16 cellular contexts compared by ENCODE assay signal in the genomic region with DNA sequence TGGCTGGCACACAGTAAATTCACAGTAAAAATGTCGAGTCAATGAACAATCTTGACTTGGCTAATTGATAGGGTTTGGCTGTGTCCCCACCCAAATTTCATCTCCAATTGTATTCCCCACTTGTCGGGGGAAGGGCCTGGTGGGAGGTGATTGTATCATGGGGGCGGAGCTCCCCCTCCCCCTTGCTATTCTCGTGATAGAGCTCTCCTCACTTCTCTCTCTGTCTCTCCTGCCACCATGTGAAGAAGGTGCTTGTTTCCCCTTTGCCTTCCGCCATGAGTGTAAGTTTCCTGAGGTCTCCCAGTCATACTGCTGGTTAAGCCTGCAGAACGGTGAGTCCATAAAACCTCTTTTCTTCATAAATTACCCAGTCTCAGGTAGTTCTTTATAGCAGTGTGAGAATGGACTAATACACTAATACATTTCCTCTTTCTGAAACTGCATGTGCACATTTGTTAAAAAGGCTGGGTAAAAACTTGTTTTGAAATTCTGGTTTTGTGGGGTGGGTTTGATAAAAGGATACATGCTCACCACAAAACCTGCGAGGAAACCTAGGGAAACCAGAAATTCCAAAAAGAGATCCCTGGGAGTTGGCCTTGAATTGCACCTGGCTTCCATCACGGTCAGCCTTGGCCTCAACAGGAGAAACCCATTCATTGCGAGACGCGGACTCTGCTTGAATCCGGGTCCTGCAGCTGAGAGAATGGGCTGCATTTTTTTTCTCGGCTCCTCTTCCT. TPM values are rescaled to one million over a fixed set of nuclear protein-coding genes. Genes with fewer than 3 reads are reported as not detected.
A peak's percentile ranks its signal among the peaks of the same experiment; 100 is the strongest.
DNase-seq lines count a peak whose midpoint lies in the region; ATAC-seq and TF ChIP-seq lines count a peak whose summit lies in the region.
"Had no signal": no experiment of that assay in that cellular context is flagged by ENCODE, and none has a peak within 500 bp of the region (broad histone marks: within the 10 kb centered on the region; RNA-seq: fewer than 3 reads in every experiment).

No MANE protein-coding gene starts in this region.

- H2AFZ ChIP-seq in PC-3 (ENCODE audit: low read length), result no peak overlapping the region
- no peak overlapping the region for H2AFZ ChIP-seq in osteoblast (ENCODE audit: low read length)

- CTCF ChIA-PET in PC-3 (lab: Charles Lee), result no interaction called here

- H3K4me2 ChIP-seq in PC-3 (ENCODE audit: low read length) (peak overlapping the region; percentile 68), osteoblast (ENCODE audit: insufficient read depth, low read length) (no peak overlapping the region)

- H3K79me2 ChIP-seq in PC-3 (ENCODE audit: low read length) (no peaks in the 10 kb centered on the region), osteoblast (ENCODE audit: insufficient read depth, low read length) (no peaks in the 10 kb centered on the region)

- no CpG with 5 or more reads among the region's 13 CpGs for WGBS in iPS DF 6.9 (ENCODE audit: insufficient coverage, insufficient read length)
- WGBS in psoas muscle, 3 donors, result 20 to 26% (median 25%) methylated on average over 13 of the region's 13 CpGs

- H3K36me3 ChIP-seq in PC-3 (ENCODE audit: low read depth, low read length) (no peaks in the 10 kb centered on the region), iPS DF 6.9 (ENCODE audit: control insufficient read depth, insufficient read depth, low read length) (no peaks in the 10 kb centered on the region), psoas muscle (ENCODE audit: insufficient read depth in 1 of 2, low read depth in 1 of 2) (no peaks in the 10 kb centered on the region), osteoblast (ENCODE audit: insufficient read depth, low read length) (no peaks in the 10 kb centered on the region)
- H3K36me3 ChIP-seq: ascending aorta, prostate gland had no signal

- ATAC-seq in PC-3, result no peak
- peak in 3 of 4 donors; percentile 1 to 19 (median 17) for ATAC-seq in psoas muscle
- no peak for ATAC-seq in GM21528 (IDR thresholded peaks at IDR 0.05; ENCODE audit: low FRiP score, unreplicated experiment)

- H3K27me3 ChIP-seq in PC-3 (ENCODE audit: low read length) (no peaks in the 10 kb centered on the region), iPS DF 6.9 (ENCODE audit: control insufficient read depth, insufficient read depth, low read length) (no peaks in the 10 kb centered on the region), psoas muscle (ENCODE audit: insufficient read depth in 3 of 3, low read length in 2 of 3) (no peaks in the 10 kb centered on the region), osteoblast (ENCODE audit: insufficient read depth, low read length) (peaks cover 11% of the 10 kb centered on the region)
- H3K27me3 ChIP-seq: ascending aorta, testis had no signal

- DNase-seq in NCI-H82 (lab: John Stamatoyannopoulos, UW) (peak; percentile 24), NCI-H82 treated with DMSO at 0.1 percent for 48 hours (lab: John Stamatoyannopoulos, UW; ENCODE audit: unreplicated experiment) (no peak), PC-3 (no peak), iPS DF 6.9 (ENCODE audit: low read depth, low spot score) (no peak), psoas muscle (no peak), NCI-H1436 treated with DMSO at 0.1 percent for 48 hours (lab: John Stamatoyannopoulos, UW) (no peak), osteoblast (ENCODE audit: insufficient read length, low spot score, missing footprints) (no peak)
- DNase-seq: GF-D8 had no signal

- H3K9me3 ChIP-seq in PC-3 (ENCODE audit: low read length), result no peaks in the 10 kb centered on the region
- no peaks in the 10 kb centered on the region for H3K9me3 ChIP-seq in iPS DF 6.9 (ENCODE audit: control insufficient read depth, insufficient read depth, low read length)
- H3K9me3 ChIP-seq in psoas muscle, result no peaks in the 10 kb centered on the region
- no peaks in the 10 kb centered on the region for H3K9me3 ChIP-seq in osteoblast (ENCODE audit: low read depth, low read length)
- H3K9me3 ChIP-seq: ascending aorta, prostate gland, testis had no signal

- no TSS peak for BruUV-seq in PC-3 (replicated peaks; lab: Mats Ljungman, UMichigan)

- H3K4me1 ChIP-seq in PC-3 (ENCODE audit: insufficient read depth, low read length), result peaks cover 15% of the 10 kb centered on the region
- peaks cover 10% of the 10 kb centered on the region for H3K4me1 ChIP-seq in iPS DF 6.9 (ENCODE audit: control insufficient read depth, insufficient read depth, low read length)
- peaks cover 3% of the 10 kb centered on the region for H3K4me1 ChIP-seq in psoas muscle
- peaks cover 3% of the 10 kb centered on the region for H3K4me1 ChIP-seq in osteoblast (ENCODE audit: insufficient read depth, low read length)
- H3K4me1 ChIP-seq: ascending aorta, prostate gland, testis had no signal

- TF ChIP-seq CTCF in PC-3 (conservative IDR thresholded peaks at IDR 0.05; ENCODE audit: low read depth, low read length), result no peak
- TF ChIP-seq CTCF in psoas muscle (IDR thresholded peaks at IDR 0.05), result no peak
- TF ChIP-seq CTCF in osteoblast (IDR thresholded peaks at IDR 0.05; ENCODE audit: extremely low read depth, low read depth, low read length), result no peak

- no peaks in the 10 kb centered on the region for H3F3A ChIP-seq in PC-3 (ENCODE audit: low read length, unreplicated experiment)

- intact Hi-C loops in PC-3 (cut with micrococcal nuclease), result loop anchor here (1.0 to 5.0 kb wide), 5 partner anchors 86 to 376 kb away; no protein-coding TSS in a partner anchor
- intact Hi-C loops in psoas muscle (cut with DNase I), result loop anchor here in 1 of 2 donors (2.0 to 10.0 kb wide), 4 partner anchors 42 to 376 kb away; no protein-coding TSS in a partner anchor

- POLR2A ChIA-PET in PC-3 (lab: Charles Lee; ENCODE audit: unreplicated experiment), result no interaction called here

- H3K4me3 ChIP-seq in PC-3 (ENCODE audit: low read length), result no peak overlapping the region
- H3K4me3 ChIP-seq in iPS DF 6.9 (ENCODE audit: low read length), result peak overlapping the region; percentile 17; the same call in 1 of the 2 replicates
- peak overlapping the region; percentile 48 for H3K4me3 ChIP-seq in psoas muscle
- no peak overlapping the region for H3K4me3 ChIP-seq in osteoblast (ENCODE audit: insufficient read depth, low read length)
- H3K4me3 ChIP-seq: ascending aorta, prostate gland had no signal

- no peak overlapping the region for H3K27ac ChIP-seq in PC-3 (ENCODE audit: low read length)
- H3K27ac ChIP-seq in iPS DF 6.9 (ENCODE audit: low read length), result no peak overlapping the region
- H3K27ac ChIP-seq in psoas muscle, result peak overlapping the region; percentile 74
- no peak overlapping the region for H3K27ac ChIP-seq in osteoblast (ENCODE audit: low read depth, low read length)
- H3K27ac ChIP-seq: 22Rv1, ascending aorta, prostate gland, testis had no signal

- H3K9ac ChIP-seq in PC-3 (ENCODE audit: low read length), result no peak overlapping the region

- no peaks in the 10 kb centered on the region for H4K20me1 ChIP-seq in PC-3 (ENCODE audit: low read length)
- H4K20me1 ChIP-seq in osteoblast (ENCODE audit: insufficient read depth, low read length), result no peaks in the 10 kb centered on the region

- no peaks in the 10 kb centered on the region for H3K9me2 ChIP-seq in PC-3 (replicated peaks; ENCODE audit: low read length)

RNA-seq across cellular contexts. Expression of gene MYL2, which starts 16.2 kb away (rescaled TPM):
- not detected in 2 replicates for total RNA-seq in PC-3 (2014; rRNA removed)
- over 10,000 TPM in 3 of 4 donors, 1,000 to 10,000 TPM in 1; 8,427 to 31,606 (median 20,652) TPM for total RNA-seq in psoas muscle
- polyA plus RNA-seq in psoas muscle, result over 10,000 TPM in 2 of 3 donors, 1,000 to 10,000 TPM in 1; 7,765 to 17,490 (median 15,368) TPM
- not detected in 2 replicates for total RNA-seq in osteoblast
- total RNA-seq: activated naive CD4-positive, alpha-beta T cell treated with anti-CD3 and anti-CD28 coated beads for 36 hours; ascending aorta; lower leg skin had no signal
- polyA plus RNA-seq: BJ had no signal

Comparison
In these comparisons a context has a peak if more than half of its experiments do, and no peak if none do; other contexts are left out.
1. ATAC-seq: peak in psoas muscle (3 of 4); none in PC-3 (single experiment) and GM21528 (single experiment).
2. H3K4me3 ChIP-seq: peak in iPS DF 6.9 (single experiment) and psoas muscle (single experiment); none in PC-3 (single experiment) and osteoblast (single experiment).
3. RNA of gene MYL2, which starts 16.2 kb away (total RNA-seq): 8,427 to 31,606 TPM in psoas muscle; not detected in PC-3 and not detected in osteoblast; every median in the first group is over 1,000 times any median in the second.